ENCODE assay signal across 7 cellular contexts in the genomic region with DNA sequence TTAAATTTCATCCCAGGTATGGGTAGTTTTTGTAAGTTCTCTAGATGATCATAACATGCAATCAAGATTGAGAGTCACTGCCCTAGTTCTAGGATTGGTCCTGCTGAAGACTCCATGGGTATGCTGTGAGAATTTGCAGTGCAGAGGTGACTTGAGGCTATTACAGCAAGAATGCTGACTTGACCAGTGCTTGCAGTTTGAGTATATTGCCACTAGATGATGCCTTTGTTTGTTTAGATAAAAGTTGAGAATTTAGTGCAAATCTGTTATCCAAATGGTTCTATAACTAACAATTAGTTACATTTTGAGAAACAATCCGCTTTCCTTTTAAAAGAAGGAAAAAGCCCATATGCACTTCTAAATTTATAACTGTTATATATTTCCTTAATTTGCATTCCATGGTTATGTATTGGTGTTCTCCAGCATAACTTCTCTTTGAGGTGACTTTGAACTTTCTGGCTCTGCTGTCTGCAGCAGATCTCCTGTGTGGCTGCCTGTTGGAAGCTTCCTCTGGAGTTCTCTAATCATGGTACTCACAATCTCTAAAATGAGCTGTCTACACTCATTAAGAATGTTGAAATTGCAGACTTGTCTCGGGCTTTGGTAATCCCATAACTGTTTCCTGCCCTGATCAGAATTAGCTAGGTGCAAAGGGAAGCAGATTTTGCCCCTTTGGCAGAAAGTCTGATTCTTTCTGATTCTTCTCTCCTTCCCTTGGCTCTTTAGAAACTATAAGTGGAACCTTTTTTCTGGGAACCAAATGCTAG. TPM values are rescaled to one million over a fixed set of nuclear protein-coding genes. Genes with fewer than 3 reads are reported as not detected.
DNase-seq lines count a peak whose midpoint lies in the region; ATAC-seq and TF ChIP-seq lines count a peak whose summit lies in the region.

No MANE protein-coding gene starts in this region.

- intact Hi-C loops in mucosa of descending colon (cut with DNase I, micrococcal nuclease) = no loop called here

- H3K27me3 ChIP-seq in GM06990 (replicated peaks; ENCODE audit: control insufficient read depth, insufficient read depth, low read length) (no peaks in the 10 kb centered on the region), KMS-11 (ENCODE audit: insufficient read depth, low read depth) (no peaks in the 10 kb centered on the region), brain microvascular endothelial cell (replicated peaks) (no peaks in the 10 kb centered on the region)

- H2AFZ ChIP-seq in KMS-11 (ENCODE audit: low read depth) = no peak overlapping the region

- no peak overlapping the region for H3K4me3 ChIP-seq in GM06990 (replicated peaks; ENCODE audit: low read depth, low read length)
- H3K4me3 ChIP-seq in KMS-11 (IDR thresholded peaks at IDR 0.05; ENCODE audit: insufficient read depth, low read depth, low read length) = no peak overlapping the region
- no peak overlapping the region for H3K4me3 ChIP-seq in brain microvascular endothelial cell (ENCODE audit: low read depth, low read length)
- H3K4me3 ChIP-seq in mucosa of descending colon = no peak overlapping the region

- peaks cover 3% of the 10 kb centered on the region; the same call in 1 of the 2 replicates for H4K20me1 ChIP-seq in KMS-11 (ENCODE audit: insufficient read depth)

- no peak overlapping the region for H3K9ac ChIP-seq in KMS-11

- H3K4me1 ChIP-seq in KMS-11 (ENCODE audit: low read depth, poor library complexity, severe bottlenecking) (no peaks in the 10 kb centered on the region), mucosa of descending colon (ENCODE audit: low read depth) (no peaks in the 10 kb centered on the region)

- H3K9me3 ChIP-seq in mucosa of descending colon = no peaks in the 10 kb centered on the region

- H3K4me2 ChIP-seq in KMS-11 = no peak overlapping the region

- in situ Hi-C loops in brain microvascular endothelial cell (cut with HindIII; ENCODE audit: low pct_ligation_motif_present, low sequenced_read_pairs) = no loop called here

- H3K36me3 ChIP-seq in GM06990 (ENCODE audit: control insufficient read depth, insufficient read depth, low read length) (peaks cover 9% of the 10 kb centered on the region), KMS-11 (ENCODE audit: insufficient read depth) (0 out of 2 replicates have a peak, but pooled peaks cover 11% of the 10 kb centered on the region), brain microvascular endothelial cell (replicated peaks) (peaks cover 3% of the 10 kb centered on the region), mucosa of descending colon (ENCODE audit: low read depth) (no peaks in the 10 kb centered on the region)

- DNase-seq in GM06990 (ENCODE audit: extremely low read depth, insufficient read length) (no peak), brain microvascular endothelial cell (peak; percentile 65), mucosa of descending colon (no peak), activated T-cell treated with anti-CD3 and anti-CD28 coated beads for 4 hours (no peak)

- H3K79me2 ChIP-seq in KMS-11 (ENCODE audit: insufficient read depth, low read depth) = no peaks in the 10 kb centered on the region

- ATAC-seq in mucosa of descending colon = peak; percentile 64
- no peak for ATAC-seq in HG03045 (IDR thresholded peaks at IDR 0.05; ENCODE audit: unreplicated experiment)
- ATAC-seq in HG02610 (IDR thresholded peaks at IDR 0.05; ENCODE audit: unreplicated experiment) = no peak

- H3K27ac ChIP-seq in KMS-11 (no peak overlapping the region), brain microvascular endothelial cell (no peak overlapping the region)

- TF ChIP-seq CTCF in GM06990 (IDR thresholded peaks at IDR 0.05; ENCODE audit: insufficient read depth, low read length, poor library complexity, severe bottlenecking) (peak; percentile 63), KMS-11 (conservative IDR thresholded peaks at IDR 0.05; ENCODE audit: low read depth, low read length) (peak; percentile 69), brain microvascular endothelial cell (IDR thresholded peaks at IDR 0.05; ENCODE audit: low read depth, low read length, missing control alignments) (peak; percentile 78), mucosa of descending colon (IDR thresholded peaks at IDR 0.05) (no peak)

RNA-seq across cellular contexts. Expression of a gene that starts 24.9 kb away (rescaled TPM):
- total RNA-seq in mucosa of descending colon = 10 to 100 TPM in 1 of 3 donors, 1 to 10 TPM in 2; 2.5 to 13.8 (median 4.5) TPM
